In the genomic region with DNA sequence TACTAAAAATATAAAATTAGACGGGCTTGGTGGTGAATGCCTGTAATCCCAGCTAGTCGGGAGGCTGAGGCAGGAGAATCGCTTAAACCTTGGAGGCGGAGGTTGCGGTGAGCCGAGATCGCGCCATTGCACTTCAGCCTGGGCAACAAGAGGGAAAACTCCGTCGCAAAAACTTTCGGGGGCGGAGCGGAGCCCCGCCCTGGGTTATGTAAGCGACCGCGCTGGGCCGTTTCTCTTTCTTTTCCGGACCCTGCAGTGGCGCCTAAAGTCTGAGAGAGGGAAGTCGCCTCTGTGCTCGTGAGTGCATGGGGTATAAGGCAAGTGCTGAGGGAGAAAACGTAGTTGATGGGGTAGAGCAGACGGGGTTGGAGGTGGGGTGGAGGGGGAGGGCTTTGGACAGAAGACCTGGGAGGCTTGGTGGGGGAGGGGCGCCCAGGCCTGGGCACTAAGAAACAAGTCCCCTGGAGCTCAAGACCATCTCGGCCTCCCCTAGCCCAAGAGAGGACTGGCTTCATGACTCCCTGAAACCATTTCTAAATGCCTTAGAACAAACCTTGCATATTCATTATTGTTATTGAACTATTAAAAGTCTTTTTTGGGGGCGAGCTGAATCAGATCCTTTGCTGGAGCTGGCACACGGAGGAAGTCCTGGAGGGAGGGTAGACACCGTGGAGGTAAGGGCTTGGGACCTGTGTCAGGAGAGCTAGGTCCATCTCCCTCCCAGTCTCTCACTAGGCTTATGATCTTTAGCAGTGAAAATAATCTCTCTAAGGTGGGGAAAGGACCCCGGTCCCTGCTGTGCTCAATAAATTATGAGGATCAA, we compare ENCODE assay signal across 8 cellular contexts. TPM values are rescaled to one million over a fixed set of nuclear protein-coding genes. Genes with fewer than 3 reads are reported as not detected.
A peak's percentile ranks its signal among the peaks of the same experiment; 100 is the strongest.
DNase-seq lines count a peak whose midpoint lies in the region; TF ChIP-seq lines count a peak whose summit lies in the region.

No MANE protein-coding gene starts in this region.

- H3K27ac ChIP-seq in mucosa of rectum (ENCODE audit: low read depth in 2 of 2, low read length in 2 of 2), result peak overlapping the region; percentile 94 to 98

- no peaks in the 10 kb centered on the region for H3K27me3 ChIP-seq in mucosa of rectum (ENCODE audit: control insufficient read depth in 2 of 2, insufficient read depth in 2 of 2, low read length in 2 of 2)

- H3K9me3 ChIP-seq in mucosa of rectum (ENCODE audit: control insufficient read depth in 2 of 2, low read length in 2 of 2), result no peaks in the 10 kb centered on the region

- peak overlapping the region; percentile 96 for H3K4me3 Mint-ChIP-seq in endothelial cell (ENCODE audit: unreplicated experiment)

- peak overlapping the region; percentile 72 for H3K4me3 ChIP-seq in NB4 (ENCODE audit: low read depth, low read length)
- H3K4me3 ChIP-seq in mucosa of rectum (ENCODE audit: low read length in 2 of 2), result peak overlapping the region; percentile 70 to 93

- no peaks in the 10 kb centered on the region for H3K9me3 Mint-ChIP-seq in endothelial cell (ENCODE audit: unreplicated experiment)

- no peak for TF ChIP-seq CTCF in NB4 (IDR thresholded peaks at IDR 0.05; ENCODE audit: low read depth, low read length)
- no peak for TF ChIP-seq CTCF in endothelial cell (IDR thresholded peaks at IDR 0.05; ENCODE audit: unreplicated experiment)

- H3K9ac ChIP-seq in mucosa of rectum (ENCODE audit: low read depth in 1 of 2, low read length in 2 of 2), result peak overlapping the region; percentile 95 to 98

- H3K36me3 Mint-ChIP-seq in endothelial cell (ENCODE audit: low read depth, unreplicated experiment), result peaks cover 9% of the 10 kb centered on the region

- peaks cover 10% of the 10 kb centered on the region for H3K27me3 Mint-ChIP-seq in endothelial cell (ENCODE audit: unreplicated experiment)

- peaks cover 34 to 54% of the 10 kb centered on the region in 2 donors for H3K4me1 ChIP-seq in mucosa of rectum (ENCODE audit: control insufficient read depth in 2 of 2, insufficient read depth in 2 of 2, low read length in 2 of 2)

- TF ChIP-seq POLR2A in NB4 (IDR thresholded peaks at IDR 0.05; ENCODE audit: extremely low read depth, insufficient read length), result peak; percentile 53

- DNase-seq in NK-92 treated with Interleukin-12 subunit alpha and Interleukin-12 subunit beta, amount 100 ng/mL, for 24 hours (lab: John Stamatoyannopoulos, UW), result peak; percentile 52
- DNase-seq in NK-92 (lab: John Stamatoyannopoulos, UW; ENCODE audit: unreplicated experiment) (no peak), NB4 (ENCODE audit: low read depth) (peak; percentile 92), endothelial cell (ENCODE audit: low spot score) (peak; percentile 42), DMS79 treated with DMSO at 0.1 percent for 48 hours (lab: John Stamatoyannopoulos, UW) (no peak)
- DNase-seq in activated CD8-positive, alpha-beta memory T cell treated with anti-CD3 and anti-CD28 coated beads for 48 hours (ENCODE audit: low read depth in 2 of 3, low spot score in 2 of 3), result peak; percentile 33 to 55 (median 47)
- DNase-seq in stimulated activated CD8-positive, alpha-beta memory T cell treated with anti-CD3 and anti-CD28 coated beads, Interleukin-7, amount 100 ng/mL, for 4 hours (ENCODE audit: low read depth in 2 of 2), result peak; percentile 58 to 73

- peaks cover 33% of the 10 kb centered on the region for H3K4me1 Mint-ChIP-seq in endothelial cell (ENCODE audit: unreplicated experiment)

- H3K27ac Mint-ChIP-seq in endothelial cell (ENCODE audit: unreplicated experiment), result peak overlapping the region; percentile 96

- H3K36me3 ChIP-seq in mucosa of rectum (ENCODE audit: control insufficient read depth in 2 of 2, insufficient read depth in 2 of 2, low read length in 2 of 2), result peaks cover 0 to 2% of the 10 kb centered on the region in 2 donors

RNA-seq across cellular contexts. Expression of gene MICA, which starts 2.7 kb away (rescaled TPM):
- total RNA-seq in endothelial cell (ENCODE audit: unreplicated experiment), result 16.6 TPM

RNA-seq across cellular contexts. Expression of gene HLA-B, which starts 43.7 kb away (rescaled TPM):
- total RNA-seq in endothelial cell (ENCODE audit: unreplicated experiment), result 301 TPM

Comparison
In these comparisons a context has a peak if more than half of its experiments do, and no peak if none do; other contexts are left out.
1. DNase-seq: peak in NK-92 treated with Interleukin-12 subunit alpha and Interleukin-12 subunit beta, amount 100 ng/mL, for 24 hours (single experiment), NB4 (single experiment), activated CD8-positive, alpha-beta memory T cell treated with anti-CD3 and anti-CD28 coated beads for 48 hours (3 of 3), endothelial cell (single experiment) and stimulated activated CD8-positive, alpha-beta memory T cell treated with anti-CD3 and anti-CD28 coated beads, Interleukin-7, amount 100 ng/mL, for 4 hours (2 of 2); none in NK-92 (single experiment) and DMS79 treated with DMSO at 0.1 percent for 48 hours (single experiment).